ENCODE assay signal across 25 cellular contexts in genomic region chr22:47083379-47083986, GRCh38.
"Had no signal": no experiment of that assay in that cellular context is flagged by ENCODE, and none has a peak within 500 bp of the region (broad histone marks: within the 10 kb centered on the region; RNA-seq: fewer than 3 reads in every experiment).

No MANE protein-coding gene starts in this region.

- H3K4me3 ChIP-seq: left lung, lower lobe of right lung, ovary, prostate gland, SK-N-MC, skin epidermis, suprapubic skin, tibial artery, upper lobe of right lung had no signal

- H3K27me3 Mint-ChIP-seq: activated naive CD8-positive, alpha-beta T cell treated with anti-CD3 and anti-CD28 coated beads, Interleukin-2, amount 10 ng/mL, durations not matched to agents 7 days and 5 days; central memory CD8-positive, alpha-beta T cell; natural killer cell treated with Interleukin-12 subunit alpha and Interleukin-12 subunit beta and Interleukin-15 and Interleukin-18, amount 100 ng/mL, for 72 hours; stimulated activated memory B cell treated with anti-CD40 and anti-IgM and Interleukin-4, amounts not matched to agents 10 μg/mL and 1 μg/mL and 100 μg/mL, for 72 hours had no signal

- H3K9me3 Mint-ChIP-seq: activated naive CD8-positive, alpha-beta T cell treated with anti-CD3 and anti-CD28 coated beads, Interleukin-2, amount 10 ng/mL, durations not matched to agents 7 days and 5 days; central memory CD8-positive, alpha-beta T cell had no signal

- H3K27me3 ChIP-seq: left lung, neutrophil, ovary, suprapubic skin, tibial artery, upper lobe of right lung had no signal

- H3K27ac ChIP-seq: left lung, lower lobe of right lung, neutrophil, ovary, prostate gland, SK-N-MC, skin epidermis, suprapubic skin, tibial artery, upper lobe of right lung, VCaP had no signal

- ATAC-seq: left lung; lower lobe of right lung; natural killer cell treated with Interleukin-12 subunit alpha and Interleukin-12 subunit beta and Interleukin-15 and Interleukin-18, amount 100 ng/mL, for 72 hours; sciatic nerve; stimulated activated memory B cell treated with anti-CD40 and anti-IgM and Interleukin-4, amounts not matched to agents 10 μg/mL and 1 μg/mL and 100 μg/mL, for 72 hours; upper lobe of right lung had no signal

- H3K36me3 ChIP-seq: left lung, lower lobe of right lung, neutrophil, ovary, prostate gland, suprapubic skin, upper lobe of right lung had no signal

- H3K9me3 ChIP-seq: lower lobe of right lung, neutrophil, ovary, prostate gland, suprapubic skin, upper lobe of right lung had no signal

- H3K4me3 Mint-ChIP-seq: activated naive CD4-positive, alpha-beta T cell treated with anti-CD3 and anti-CD28 coated beads for 36 hours; activated naive CD8-positive, alpha-beta T cell treated with anti-CD3 and anti-CD28 coated beads, Interleukin-2, amount 10 ng/mL, durations not matched to agents 7 days and 5 days; central memory CD8-positive, alpha-beta T cell; natural killer cell treated with Interleukin-12 subunit alpha and Interleukin-12 subunit beta and Interleukin-15 and Interleukin-18, amount 100 ng/mL, for 72 hours; stimulated activated memory B cell treated with anti-CD40 and anti-IgM and Interleukin-4, amounts not matched to agents 10 μg/mL and 1 μg/mL and 100 μg/mL, for 72 hours had no signal

- H3K4me1 Mint-ChIP-seq: activated naive CD8-positive, alpha-beta T cell treated with anti-CD3 and anti-CD28 coated beads, Interleukin-2, amount 10 ng/mL, durations not matched to agents 7 days and 5 days had no signal

- H3K4me1 ChIP-seq: left lung, lower lobe of right lung, prostate gland, suprapubic skin, tibial artery, upper lobe of right lung had no signal

- H3K27ac Mint-ChIP-seq: activated naive CD4-positive, alpha-beta T cell treated with anti-CD3 and anti-CD28 coated beads for 36 hours; activated naive CD8-positive, alpha-beta T cell treated with anti-CD3 and anti-CD28 coated beads, Interleukin-2, amount 10 ng/mL, durations not matched to agents 7 days and 5 days; natural killer cell treated with Interleukin-12 subunit alpha and Interleukin-12 subunit beta and Interleukin-15 and Interleukin-18, amount 100 ng/mL, for 72 hours; stimulated activated memory B cell treated with anti-CD40 and anti-IgM and Interleukin-4, amounts not matched to agents 10 μg/mL and 1 μg/mL and 100 μg/mL, for 72 hours had no signal

- DNase-seq: activated CD4-positive, alpha-beta T cell treated with anti-CD3 and anti-CD28 coated beads for 48 hours; activated CD4-positive, alpha-beta T cell treated with anti-CD3 and anti-CD28 coated beads, Interleukin-2, amount 50 U/mL, for 48 hours; activated effector memory CD4-positive, alpha-beta T cell treated with anti-CD3 and anti-CD28 coated beads, Interleukin-2, amount 50 U/mL, for 16 hours; activated naive CD4-positive, alpha-beta T cell treated with anti-CD3 and anti-CD28 coated beads for 36 hours; activated naive CD8-positive, alpha-beta T cell treated with anti-CD3 and anti-CD28 coated beads, Interleukin-2, amount 10 ng/mL, durations not matched to agents 7 days and 5 days; effector CD8-positive, alpha-beta T cell; kidney glomerular epithelial cell; left lung; lower lobe of right lung; mesenchymal stem cell; ovary; retina; stimulated activated CD4-positive, alpha-beta T cell treated with anti-CD3 and anti-CD28 coated beads, Interleukin-4, amount 100 ng/mL, for 24 hours; upper lobe of right lung had no signal
